ENCODE assay signal across 23 cellular contexts in genomic region chr5:87263498-87263897, GRCh38.
"Had no signal": no experiment of that assay in that cellular context is flagged by ENCODE, and none has a peak within 500 bp of the region (broad histone marks: within the 10 kb centered on the region; RNA-seq: fewer than 3 reads in every experiment).

No MANE protein-coding gene starts in this region.

- H3K4me3 Mint-ChIP-seq: activated naive CD4-positive, alpha-beta T cell treated with anti-CD3 and anti-CD28 coated beads, Interleukin-2, amount 10 ng/mL, durations not matched to agents 7 days and 5 days; natural killer cell treated with Interleukin-12 subunit alpha and Interleukin-12 subunit beta and Interleukin-15 and Interleukin-18, amount 100 ng/mL, for 72 hours had no signal

- H3K27me3 ChIP-seq: heart left ventricle, pancreas, upper lobe of left lung had no signal

- H3K27me3 Mint-ChIP-seq: natural killer cell treated with Interleukin-12 subunit alpha and Interleukin-12 subunit beta and Interleukin-15 and Interleukin-18, amount 100 ng/mL, for 72 hours had no signal

- H3K4me3 ChIP-seq: coronary artery, gastroesophageal sphincter, heart left ventricle, pancreas, thoracic aorta, upper lobe of left lung had no signal

- H3K4me1 ChIP-seq: upper lobe of left lung had no signal

- H3K27ac Mint-ChIP-seq: activated naive CD4-positive, alpha-beta T cell treated with anti-CD3 and anti-CD28 coated beads, Interleukin-2, amount 10 ng/mL, durations not matched to agents 7 days and 5 days; natural killer cell treated with Interleukin-12 subunit alpha and Interleukin-12 subunit beta and Interleukin-15 and Interleukin-18, amount 100 ng/mL, for 72 hours had no signal

- H3K27ac ChIP-seq: coronary artery, epithelial cell of prostate, gastroesophageal sphincter, heart left ventricle, pancreas, thoracic aorta, upper lobe of left lung had no signal

- H3K36me3 ChIP-seq: gastroesophageal sphincter, heart left ventricle, pancreas, thoracic aorta, upper lobe of left lung had no signal

- H3K36me3 Mint-ChIP-seq: natural killer cell treated with Interleukin-12 subunit alpha and Interleukin-12 subunit beta and Interleukin-15 and Interleukin-18, amount 100 ng/mL, for 72 hours had no signal

- H3K9me3 ChIP-seq: gastroesophageal sphincter, heart left ventricle, pancreas, thoracic aorta, upper lobe of left lung had no signal

- ATAC-seq: gastroesophageal sphincter; heart left ventricle; left ventricle myocardium superior; natural killer cell treated with Interleukin-12 subunit alpha and Interleukin-12 subunit beta and Interleukin-15 and Interleukin-18, amount 100 ng/mL, for 72 hours; pancreas; right cardiac atrium had no signal

- H3K9me3 Mint-ChIP-seq: activated naive CD4-positive, alpha-beta T cell treated with anti-CD3 and anti-CD28 coated beads, Interleukin-2, amount 10 ng/mL, durations not matched to agents 7 days and 5 days; natural killer cell treated with Interleukin-12 subunit alpha and Interleukin-12 subunit beta and Interleukin-15 and Interleukin-18, amount 100 ng/mL, for 72 hours had no signal

- DNase-seq: activated CD4-positive, alpha-beta T cell treated with anti-CD3 and anti-CD28 coated beads for 4 hours; activated CD4-positive, alpha-beta T cell treated with anti-CD3 and anti-CD28 coated beads, Interleukin-2, amount 50 U/mL, for 48 hours; activated CD4-positive, CD25-positive, alpha-beta regulatory T cell; activated CD8-positive, alpha-beta memory T cell treated with anti-CD3 and anti-CD28 coated beads, Interleukin-2, amount 50 U/mL, for 48 hours; activated effector memory CD4-positive, alpha-beta T cell treated with Interleukin-2 at 50 U/mL for 16 hours; activated naive CD4-positive, alpha-beta T cell treated with anti-CD3 and anti-CD28 coated beads, Interleukin-2, amount 10 ng/mL, durations not matched to agents 7 days and 5 days; activated T-cell treated with anti-CD3 and anti-CD28 coated beads, Interleukin-2, amount 50 U/mL, for 48 hours; amygdala; cerebellar nuclear complex; heart left ventricle; left ventricle myocardium superior; mammary epithelial cell; pancreas; right cardiac atrium; stimulated activated CD4-positive, alpha-beta T cell treated with anti-CD3 and anti-CD28 coated beads, Interleukin-4, amount 100 ng/mL, for 24 hours; stimulated activated naive CD4-positive, alpha-beta T cell treated with Interleukin-2 at 50 U/mL for 16 hours; T1000; upper lobe of left lung had no signal
